ENCODE assay signal across 20 cellular contexts in genomic region chr6:40932366-40932765, GRCh38.
"Had no signal": no experiment of that assay in that cellular context is flagged by ENCODE, and none has a peak within 500 bp of the region (broad histone marks: within the 10 kb centered on the region; RNA-seq: fewer than 3 reads in every experiment).

No MANE protein-coding gene starts in this region.

- DNase-seq: activated CD4-positive, alpha-beta memory T cell treated with anti-CD3 and anti-CD28 coated beads for 36 hours; activated gamma-delta T cell; activated T-cell treated with anti-CD3 and anti-CD28 coated beads, Interleukin-2, amount 50 U/mL, for 48 hours; body of pancreas; central memory CD4-positive, alpha-beta T cell; colonic mucosa; effector CD4-positive, alpha-beta T cell; natural killer cell; stimulated activated CD4-positive, alpha-beta T cell treated with anti-CD3 and anti-CD28 coated beads, Interleukin-15, amount 100 ng/mL, for 24 hours; stimulated activated CD4-positive, alpha-beta T cell treated with anti-CD3 and anti-CD28 coated beads, Interleukin-4, amount 100 ng/mL, for 24 hours; stimulated activated naive CD4-positive, alpha-beta T cell; T-helper 1 cell; T1000; tibial artery had no signal

- H3K27ac ChIP-seq: body of pancreas, colonic mucosa, gastroesophageal sphincter, tibial artery, VCaP had no signal

- FAIRE-seq: islet of Langerhans, urothelium cell line had no signal

- H3K36me3 Mint-ChIP-seq: activated CD4-positive, alpha-beta memory T cell treated with anti-CD3 and anti-CD28 coated beads for 36 hours; activated naive CD4-positive, alpha-beta T cell treated with anti-CD3 and anti-CD28 coated beads, Interleukin-2, amount 50 U/mL, for 72 hours; natural killer cell had no signal

- H3K9me3 Mint-ChIP-seq: activated CD4-positive, alpha-beta memory T cell treated with anti-CD3 and anti-CD28 coated beads for 36 hours; activated naive CD4-positive, alpha-beta T cell treated with anti-CD3 and anti-CD28 coated beads, Interleukin-2, amount 50 U/mL, for 72 hours; natural killer cell had no signal

- H3K4me1 ChIP-seq: colonic mucosa, gastroesophageal sphincter, tibial artery had no signal

- H3K4me3 ChIP-seq: body of pancreas, colonic mucosa, gastroesophageal sphincter, tibial artery had no signal

- ATAC-seq: activated naive CD4-positive, alpha-beta T cell treated with anti-CD3 and anti-CD28 coated beads, Interleukin-2, amount 50 U/mL, for 72 hours; body of pancreas; gastroesophageal sphincter; left lobe of liver; natural killer cell had no signal

- H3K27me3 ChIP-seq: body of pancreas, colonic mucosa, gastroesophageal sphincter, tibial artery had no signal

- H3K4me1 Mint-ChIP-seq: natural killer cell had no signal

- H3K36me3 ChIP-seq: colonic mucosa, gastroesophageal sphincter, tibial artery had no signal

- H3K9me3 ChIP-seq: body of pancreas, colonic mucosa, gastroesophageal sphincter, tibial artery had no signal

- H3K27ac Mint-ChIP-seq: activated CD4-positive, alpha-beta memory T cell treated with anti-CD3 and anti-CD28 coated beads for 36 hours; activated naive CD4-positive, alpha-beta T cell treated with anti-CD3 and anti-CD28 coated beads, Interleukin-2, amount 50 U/mL, for 72 hours; natural killer cell had no signal

- H3K27me3 Mint-ChIP-seq: activated CD4-positive, alpha-beta memory T cell treated with anti-CD3 and anti-CD28 coated beads for 36 hours had no signal

- H3K4me3 Mint-ChIP-seq: activated CD4-positive, alpha-beta memory T cell treated with anti-CD3 and anti-CD28 coated beads for 36 hours; natural killer cell had no signal
